ENCODE assay signal across 8 cellular contexts in genomic region chr7:151349507-151349853, GRCh38. TPM values are rescaled to one million over a fixed set of nuclear protein-coding genes. Genes with fewer than 3 reads are reported as not detected.
DNase-seq lines count a peak whose midpoint lies in the region; ATAC-seq and TF ChIP-seq lines count a peak whose summit lies in the region.

No MANE protein-coding gene starts in this region.

- H2AFZ ChIP-seq in PC-3 (ENCODE audit: low read length): no peak overlapping the region

- POLR2A ChIA-PET in PC-3 (lab: Charles Lee; ENCODE audit: unreplicated experiment): no interaction called here

- H4K20me1 ChIP-seq in PC-3 (ENCODE audit: low read length): no peaks in the 10 kb centered on the region

- ATAC-seq in GM18499 (IDR thresholded peaks at IDR 0.05; ENCODE audit: insufficient read depth, unreplicated experiment) (peak; percentile 21), GM21786 (IDR thresholded peaks at IDR 0.05; ENCODE audit: unreplicated experiment) (peak; percentile 41), PC-3 (peak; percentile 12; the same call in 1 of the 2 replicates), lung (ENCODE audit: insufficient read depth, low FRiP score) (no peak)

- peak overlapping the region; percentile 65 for H3K4me2 ChIP-seq in PC-3 (ENCODE audit: low read length)

- TSS peak; percentile 31 for BruUV-seq in PC-3 (replicated peaks; lab: Mats Ljungman, UMichigan)

- H3K36me3 ChIP-seq in PC-3 (ENCODE audit: low read depth, low read length) (peaks cover 44% of the 10 kb centered on the region), lung (ENCODE audit: control insufficient read depth in 2 of 2, insufficient read depth in 2 of 2, low read length in 2 of 2) (peaks cover 10 to 24% of the 10 kb centered on the region in 2 donors), SJCRH30 (peaks cover 31% of the 10 kb centered on the region)

- intact Hi-C loops in PC-3 (cut with micrococcal nuclease): no loop called here

- WGBS in lung, 2 donors: 32 to 55% methylated on average over 5 of the region's 5 CpGs

- H3K27ac ChIP-seq in PC-3 (ENCODE audit: low read length): no peak overlapping the region
- H3K27ac ChIP-seq in lung (ENCODE audit: low read depth in 1 of 2, low read length in 1 of 2): peak overlapping the region; percentile 28 to 90
- no peak overlapping the region for H3K27ac ChIP-seq in SJCRH30

- H3K9ac ChIP-seq in PC-3 (ENCODE audit: low read length): no peak overlapping the region

- CTCF ChIA-PET in PC-3 (lab: Charles Lee): interaction anchor here (0.7 kb wide), 1 partner anchor 38 kb away, joined by 3 read pairs; no protein-coding TSS in a partner anchor

- H3K9me3 ChIP-seq in PC-3 (ENCODE audit: low read length): no peaks in the 10 kb centered on the region
- no peaks in the 10 kb centered on the region for H3K9me3 ChIP-seq in lung (ENCODE audit: control insufficient read depth in 2 of 2, insufficient read depth in 1 of 2, low read length in 1 of 2)
- no peaks in the 10 kb centered on the region for H3K9me3 ChIP-seq in SJCRH30 (replicated peaks)

- no peaks in the 10 kb centered on the region for H3K79me2 ChIP-seq in PC-3 (ENCODE audit: low read length)

- no peaks in the 10 kb centered on the region for H3K9me2 ChIP-seq in PC-3 (replicated peaks; ENCODE audit: low read length)

- H3K4me3 ChIP-seq in PC-3 (ENCODE audit: low read length) (0 out of 2 replicates have a peak overlapping the region, but pooled peaks have one; percentile 44), lung (no peak overlapping the region), SJCRH30 (no peak overlapping the region)

- H3F3A ChIP-seq in PC-3 (ENCODE audit: low read length, unreplicated experiment): no peaks in the 10 kb centered on the region

- no peaks in the 10 kb centered on the region for H3K27me3 ChIP-seq in PC-3 (ENCODE audit: low read length)
- no peaks in the 10 kb centered on the region for H3K27me3 ChIP-seq in lung (ENCODE audit: control insufficient read depth, insufficient read depth)
- H3K27me3 ChIP-seq in SJCRH30: no peaks in the 10 kb centered on the region

- H3K4me1 ChIP-seq in PC-3 (ENCODE audit: insufficient read depth, low read length) (peaks cover 9% of the 10 kb centered on the region), lung (ENCODE audit: control insufficient read depth in 2 of 2, insufficient read depth in 2 of 2, low read length in 2 of 2) (peaks cover 3 to 5% of the 10 kb centered on the region in 2 donors), SJCRH30 (no peaks in the 10 kb centered on the region)

- DNase-seq in PC-3: no peak
- DNase-seq in lung (ENCODE audit: low spot score): no peak
- no peak for DNase-seq in nucleus accumbens (lab: John Stamatoyannopoulos, UW)
- DNase-seq in stimulated activated CD4-positive, alpha-beta T cell treated with anti-CD3 and anti-CD28 coated beads, Interleukin-1b, Interleukin-23, amount 100 ng/mL, for 48 hours: no peak
- DNase-seq in SJCRH30: no peak
- no peak for DNase-seq in glomerular visceral epithelial cell (ENCODE audit: extremely low spot score)

- TF ChIP-seq CTCF in PC-3 (conservative IDR thresholded peaks at IDR 0.05; ENCODE audit: low read depth, low read length) (no peak), lung (IDR thresholded peaks at IDR 0.05; ENCODE audit: control extremely low read depth, extremely low read depth) (no peak)

RNA-seq across cellular contexts. Expression of gene NUB1, which starts 7.9 kb away (rescaled TPM):
- 40.1 and 47.0 TPM in 2 replicates for total RNA-seq in PC-3 (2014; rRNA removed)
- 10 to 100 TPM; 39.1 to 47.4 TPM for total RNA-seq in lung
- 10 to 100 TPM; 22.6 to 30.1 TPM for polyA plus RNA-seq in lung
- total RNA-seq in SJCRH30 (2014; rRNA removed; shearing (Covaris generic)): 56.8 and 61.5 TPM in 2 replicates

Comparison
In these comparisons a context has a peak if more than half of its experiments do, and no peak if none do; other contexts are left out.
1. H3K27ac ChIP-seq: peak in lung (2 of 2); none in PC-3 (single experiment) and SJCRH30 (single experiment).